18 cellular contexts compared by ENCODE assay signal in genomic region chr10:60433684-60434083, GRCh38. TPM values are rescaled to one million over a fixed set of nuclear protein-coding genes. Genes with fewer than 3 reads are reported as not detected.
A peak's percentile ranks its signal among the peaks of the same experiment; 100 is the strongest.
DNase-seq lines count a peak whose midpoint lies in the region; ATAC-seq and FAIRE-seq lines count a peak whose summit lies in the region.
"Had no signal": no experiment of that assay in that cellular context is flagged by ENCODE, and none has a peak within 500 bp of the region (broad histone marks: within the 10 kb centered on the region; RNA-seq: fewer than 3 reads in every experiment).

No MANE protein-coding gene starts in this region.

- no peak for ATAC-seq in stimulated activated memory B cell treated with anti-CD40 and anti-IgM and Interleukin-4, amounts not matched to agents 10 μg/mL and 1 μg/mL and 100 μg/mL, for 72 hours
- no peak for ATAC-seq in GM18867 (IDR thresholded peaks at IDR 0.05; ENCODE audit: unreplicated experiment)
- ATAC-seq: activated CD8-positive, alpha-beta T cell treated with anti-CD3 and anti-CD28 coated beads for 36 hours had no signal

- H3K27me3 ChIP-seq in small intestine (ENCODE audit: control insufficient read depth in 2 of 2, insufficient read depth in 2 of 2, low read length in 2 of 2), result no peaks in the 10 kb centered on the region
- H3K27me3 ChIP-seq: heart right ventricle had no signal

- H3K9me3 Mint-ChIP-seq in stimulated activated memory B cell treated with anti-CD40 and anti-IgM and Interleukin-4, amounts not matched to agents 10 μg/mL and 1 μg/mL and 100 μg/mL, for 72 hours, result no peaks in the 10 kb centered on the region
- H3K9me3 Mint-ChIP-seq: activated CD8-positive, alpha-beta T cell treated with anti-CD3 and anti-CD28 coated beads for 36 hours; activated T-helper 2 cell treated with anti-CD3 and anti-CD28 coated beads, Interferon-gamma antibody, Interleukin-2, Interleukin-4, amounts not matched to agents 10 μg/mL and 5 μg/mL and 100 μg/mL, durations not matched to agents 14 hours and 24 hours and 36 hours; CD4-positive, alpha-beta memory T cell; endodermal cell had no signal

- H3K27ac Mint-ChIP-seq in stimulated activated memory B cell treated with anti-CD40 and anti-IgM and Interleukin-4, amounts not matched to agents 10 μg/mL and 1 μg/mL and 100 μg/mL, for 72 hours, result peak overlapping the region; percentile 57
- H3K27ac Mint-ChIP-seq: activated CD8-positive, alpha-beta T cell treated with anti-CD3 and anti-CD28 coated beads for 36 hours; activated T-helper 2 cell treated with anti-CD3 and anti-CD28 coated beads, Interferon-gamma antibody, Interleukin-2, Interleukin-4, amounts not matched to agents 10 μg/mL and 5 μg/mL and 100 μg/mL, durations not matched to agents 14 hours and 24 hours and 36 hours; endodermal cell had no signal

- no peaks in the 10 kb centered on the region for H3K36me3 ChIP-seq in small intestine (ENCODE audit: control insufficient read depth in 2 of 2, insufficient read depth in 2 of 2, low read length in 2 of 2)
- H3K36me3 ChIP-seq: heart right ventricle had no signal

- WGBS in small intestine, 3 donors, result 49 to 62% (median 60%) methylated on average over 3 of the region's 3 CpGs

- no peaks in the 10 kb centered on the region for H3K27me3 Mint-ChIP-seq in stimulated activated memory B cell treated with anti-CD40 and anti-IgM and Interleukin-4, amounts not matched to agents 10 μg/mL and 1 μg/mL and 100 μg/mL, for 72 hours
- H3K27me3 Mint-ChIP-seq: activated CD8-positive, alpha-beta T cell treated with anti-CD3 and anti-CD28 coated beads for 36 hours; CD4-positive, alpha-beta memory T cell had no signal

- no peaks in the 10 kb centered on the region for H3K36me3 Mint-ChIP-seq in stimulated activated memory B cell treated with anti-CD40 and anti-IgM and Interleukin-4, amounts not matched to agents 10 μg/mL and 1 μg/mL and 100 μg/mL, for 72 hours

- no peak overlapping the region for H3K27ac ChIP-seq in small intestine (ENCODE audit: low read depth in 1 of 2, low read length in 1 of 2)
- H3K27ac ChIP-seq: KMS-11 had no signal

- peak; percentile 72 for DNase-seq in GM04504 (ENCODE audit: low read depth)
- peak; percentile 82 for DNase-seq in amniotic epithelial cell (ENCODE audit: low read depth)
- DNase-seq in fibroblast of peridontal ligament (ENCODE audit: extremely low read depth), result peak; percentile 93
- no peak for DNase-seq in SW480 (ENCODE audit: low spot score)
- no peak for DNase-seq in NCI-H146 (lab: John Stamatoyannopoulos, UW)
- no peak for DNase-seq in small intestine
- DNase-seq: GDM1; NCI-H187 treated with DMSO at 0.1 percent for 48 hours; SIG-M5; stimulated activated CD4-positive, alpha-beta T cell treated with anti-CD3 and anti-CD28 coated beads, Interleukin-2, amount 100 ng/mL, for 48 hours had no signal

- H3K4me3 Mint-ChIP-seq in stimulated activated memory B cell treated with anti-CD40 and anti-IgM and Interleukin-4, amounts not matched to agents 10 μg/mL and 1 μg/mL and 100 μg/mL, for 72 hours, result no peak overlapping the region
- H3K4me3 Mint-ChIP-seq: activated CD8-positive, alpha-beta T cell treated with anti-CD3 and anti-CD28 coated beads for 36 hours; CD4-positive, alpha-beta memory T cell; endodermal cell had no signal

- no peak for FAIRE-seq in small intestine (lab: Jason Lieb, UNC)

- no peak overlapping the region for H3K4me3 ChIP-seq in small intestine (ENCODE audit: low read depth in 1 of 2, low read length in 2 of 2)
- H3K4me3 ChIP-seq: heart right ventricle had no signal

- peaks cover 13% of the 10 kb centered on the region for H3K4me1 Mint-ChIP-seq in stimulated activated memory B cell treated with anti-CD40 and anti-IgM and Interleukin-4, amounts not matched to agents 10 μg/mL and 1 μg/mL and 100 μg/mL, for 72 hours

- H3K4me1 ChIP-seq in small intestine (ENCODE audit: control insufficient read depth in 2 of 2, insufficient read depth in 1 of 2, low read depth in 1 of 2, low read length in 1 of 2), result no peaks in the 10 kb centered on the region

- H3K9me3 ChIP-seq in small intestine (ENCODE audit: control insufficient read depth, low read depth), result no peaks in the 10 kb centered on the region
- H3K9me3 ChIP-seq: heart right ventricle had no signal

RNA-seq across cellular contexts. Expression of gene ANK3, which starts 44.0 kb away (rescaled TPM):
- polyA plus RNA-seq in small intestine, result 10 to 100 TPM in 2 of 3 donors, 1 to 10 TPM in 1; 9.9 to 37.6 (median 33.5) TPM

Comparison
In these comparisons a context has a peak if more than half of its experiments do, and no peak if none do; other contexts are left out.
1. DNase-seq: peak in GM04504 (single experiment), amniotic epithelial cell (single experiment) and fibroblast of peridontal ligament (single experiment); none in SW480 (single experiment), NCI-H146 (single experiment) and small intestine (single experiment).